6 cellular contexts compared by ENCODE assay signal in genomic region chr15:67373266-67373665, GRCh38.
"Had no signal": no experiment of that assay in that cellular context is flagged by ENCODE, and none has a peak within 500 bp of the region (broad histone marks: within the 10 kb centered on the region; RNA-seq: fewer than 3 reads in every experiment).

No MANE protein-coding gene starts in this region.

- DNase-seq: H9, HCEC 1CT had no signal

- H2AFZ ChIP-seq: GM23338 had no signal

- H3K4me1 Mint-ChIP-seq: IgD-negative memory B cell had no signal

- H3K27ac ChIP-seq: HL-60 had no signal

- H3K9me3 Mint-ChIP-seq: GM23338, H9 had no signal

- ATAC-seq: GM23338, HepG2 had no signal

- H3K36me3 Mint-ChIP-seq: IgD-negative memory B cell had no signal

- H3K4me3 ChIP-seq: GM23338 had no signal

- H3K27ac Mint-ChIP-seq: GM23338, H9, IgD-negative memory B cell had no signal

- H3K4me3 Mint-ChIP-seq: GM23338, H9, IgD-negative memory B cell had no signal
